19 cellular contexts compared by ENCODE assay signal in the genomic region with DNA sequence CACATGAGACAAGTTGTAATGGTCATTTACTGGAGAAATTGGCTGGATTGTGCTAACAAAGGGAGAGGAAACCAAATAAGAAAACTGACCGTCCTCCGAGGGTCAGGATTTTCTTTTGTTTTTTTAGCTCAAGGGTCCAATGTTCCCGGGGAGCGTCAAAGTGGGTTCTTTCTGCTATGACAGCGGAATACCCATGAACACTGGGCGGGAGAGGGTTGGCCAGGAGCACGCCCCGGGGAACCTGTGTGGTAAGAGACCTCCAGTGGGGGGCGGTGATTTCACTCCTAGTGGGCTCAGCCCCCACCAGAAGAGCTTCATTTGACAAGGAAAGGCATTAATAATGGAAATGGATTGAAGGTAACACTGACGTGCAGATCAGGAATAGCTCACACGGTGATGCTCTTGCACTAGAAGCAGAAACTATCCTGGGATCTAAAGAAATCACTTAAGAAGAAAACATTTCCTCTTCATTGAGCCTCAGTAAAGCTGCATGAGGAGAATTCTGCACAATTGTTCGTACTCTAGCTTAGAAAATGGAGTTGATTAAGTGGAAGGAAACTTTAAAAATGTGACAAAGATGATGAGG.
DNase-seq lines count a peak whose midpoint lies in the region; ATAC-seq and TF ChIP-seq lines count a peak whose summit lies in the region.
"Had no signal": no experiment of that assay in that cellular context is flagged by ENCODE, and none has a peak within 500 bp of the region (broad histone marks: within the 10 kb centered on the region; RNA-seq: fewer than 3 reads in every experiment).

No MANE protein-coding gene starts in this region.

- H3K79me2 ChIP-seq in GM23338 (replicated peaks; ENCODE audit: insufficient read depth): no peaks in the 10 kb centered on the region

- H3K4me1 ChIP-seq in GM23338 (ENCODE audit: insufficient read depth): peaks cover 15% of the 10 kb centered on the region
- H3K4me1 ChIP-seq in foreskin keratinocyte: no peaks in the 10 kb centered on the region

- no peaks in the 10 kb centered on the region for H3K27me3 Mint-ChIP-seq in GM23338 (ENCODE audit: insufficient read depth, low read depth, poor library complexity)
- H3K27me3 Mint-ChIP-seq: activated naive CD8-positive, alpha-beta T cell; B cell; stimulated activated naive CD8-positive, alpha-beta T cell treated with anti-CD3 and anti-CD28 coated beads, Interleukin-15, Interleukin-2, amounts not matched to agents 100 ng/mL and 50 ng/mL, for 24 hours had no signal

- no peaks in the 10 kb centered on the region for H3F3A ChIP-seq in GM23338 (replicated peaks; ENCODE audit: low read depth)

- H3K36me3 ChIP-seq in GM23338 (ENCODE audit: insufficient read depth): no peaks in the 10 kb centered on the region
- H3K36me3 ChIP-seq: heart right ventricle had no signal

- no peak overlapping the region for H3K27ac ChIP-seq in GM23338 (ENCODE audit: low read depth)
- no peak overlapping the region for H3K27ac ChIP-seq in foreskin keratinocyte
- H3K27ac ChIP-seq: heart right ventricle, SK-N-MC had no signal

- no peaks in the 10 kb centered on the region for H3K27me3 ChIP-seq in GM23338 (ENCODE audit: insufficient read depth)
- no peaks in the 10 kb centered on the region for H3K27me3 ChIP-seq in foreskin keratinocyte
- H3K27me3 ChIP-seq: heart right ventricle had no signal

- H4K20me1 ChIP-seq in GM23338 (replicated peaks; ENCODE audit: insufficient read depth): no peaks in the 10 kb centered on the region

- H3K9me2 ChIP-seq in GM23338 (ENCODE audit: insufficient read depth): no peaks in the 10 kb centered on the region

- no peak overlapping the region for H2AFZ ChIP-seq in GM23338

- no peaks in the 10 kb centered on the region for H3K36me3 Mint-ChIP-seq in GM23338 (ENCODE audit: low read depth)
- H3K36me3 Mint-ChIP-seq: activated naive CD8-positive, alpha-beta T cell had no signal

- H3K4me2 ChIP-seq in GM23338: no peak overlapping the region

- H3K9me3 Mint-ChIP-seq in GM23338: no peaks in the 10 kb centered on the region; the same call in 2 of the 3 replicates
- H3K9me3 Mint-ChIP-seq: stimulated activated naive CD8-positive, alpha-beta T cell treated with anti-CD3 and anti-CD28 coated beads, Interleukin-15, Interleukin-2, amounts not matched to agents 100 ng/mL and 50 ng/mL, for 24 hours had no signal

- H3K27ac Mint-ChIP-seq in GM23338: no peak overlapping the region
- H3K27ac Mint-ChIP-seq: activated naive CD8-positive, alpha-beta T cell; B cell; stimulated activated naive CD8-positive, alpha-beta T cell treated with anti-CD3 and anti-CD28 coated beads, Interleukin-15, Interleukin-2, amounts not matched to agents 100 ng/mL and 50 ng/mL, for 24 hours had no signal

- no peak overlapping the region for H3K4me3 Mint-ChIP-seq in GM23338
- H3K4me3 Mint-ChIP-seq: activated naive CD8-positive, alpha-beta T cell; B cell; stimulated activated naive CD8-positive, alpha-beta T cell treated with anti-CD3 and anti-CD28 coated beads, Interleukin-15, Interleukin-2, amounts not matched to agents 100 ng/mL and 50 ng/mL, for 24 hours had no signal

- ATAC-seq in GM23338 (no peak; the same call in 2 of the 3 replicates), foreskin keratinocyte (no peak), GM18502 (IDR thresholded peaks at IDR 0.05; ENCODE audit: poor library complexity, unreplicated experiment) (no peak)
- ATAC-seq: heart right ventricle had no signal

- H3K4me3 ChIP-seq in GM23338: no peak overlapping the region
- H3K4me3 ChIP-seq: heart right ventricle, SK-N-MC had no signal

- TF ChIP-seq CTCF in GM23338 (conservative IDR thresholded peaks at IDR 0.05; ENCODE audit: low read depth in 2 of 2) (peak; percentile 15 to 32; a peak in 1 of 4 replicates), foreskin keratinocyte (conservative IDR thresholded peaks at IDR 0.05) (peak; percentile 51)

- DNase-seq in GM23338 (ENCODE audit: low spot score) (peak; percentile 23), astrocyte of the hippocampus (ENCODE audit: low read depth, low spot score) (peak; percentile 31), foreskin keratinocyte (no peak), retina (peak; percentile 28), AG08395 (ENCODE audit: low spot score) (no peak), NCI-H774 (lab: John Stamatoyannopoulos, UW) (no peak), MV-4-11 (lab: John Stamatoyannopoulos, UW) (no peak)
- DNase-seq: activated CD4-positive, alpha-beta T cell treated with anti-CD3 and anti-CD28 coated beads, Interleukin-2, amount 50 U/mL, for 4 hours; activated T-cell treated with anti-CD3 and anti-CD28 coated beads, Interleukin-2, amount 50 U/mL, for 1 hour; cerebellar nuclear complex; DMS 273 treated with DMSO at 0.1 percent for 48 hours; heart right ventricle; kidney; NCI-H1694 treated with DMSO at 0.1 percent for 48 hours had no signal

- peaks cover 15% of the 10 kb centered on the region for H3K4me1 Mint-ChIP-seq in GM23338

TF ChIP-seq in GM23338, 12 proteins besides CTCF, POLR2A, EP300 and RAD21 (continues in another document):
- TF ChIP-seq NANOG (IDR thresholded peaks at IDR 0.05; ENCODE audit: borderline replicate concordance): no peak
- TF ChIP-seq, protein P1, sequence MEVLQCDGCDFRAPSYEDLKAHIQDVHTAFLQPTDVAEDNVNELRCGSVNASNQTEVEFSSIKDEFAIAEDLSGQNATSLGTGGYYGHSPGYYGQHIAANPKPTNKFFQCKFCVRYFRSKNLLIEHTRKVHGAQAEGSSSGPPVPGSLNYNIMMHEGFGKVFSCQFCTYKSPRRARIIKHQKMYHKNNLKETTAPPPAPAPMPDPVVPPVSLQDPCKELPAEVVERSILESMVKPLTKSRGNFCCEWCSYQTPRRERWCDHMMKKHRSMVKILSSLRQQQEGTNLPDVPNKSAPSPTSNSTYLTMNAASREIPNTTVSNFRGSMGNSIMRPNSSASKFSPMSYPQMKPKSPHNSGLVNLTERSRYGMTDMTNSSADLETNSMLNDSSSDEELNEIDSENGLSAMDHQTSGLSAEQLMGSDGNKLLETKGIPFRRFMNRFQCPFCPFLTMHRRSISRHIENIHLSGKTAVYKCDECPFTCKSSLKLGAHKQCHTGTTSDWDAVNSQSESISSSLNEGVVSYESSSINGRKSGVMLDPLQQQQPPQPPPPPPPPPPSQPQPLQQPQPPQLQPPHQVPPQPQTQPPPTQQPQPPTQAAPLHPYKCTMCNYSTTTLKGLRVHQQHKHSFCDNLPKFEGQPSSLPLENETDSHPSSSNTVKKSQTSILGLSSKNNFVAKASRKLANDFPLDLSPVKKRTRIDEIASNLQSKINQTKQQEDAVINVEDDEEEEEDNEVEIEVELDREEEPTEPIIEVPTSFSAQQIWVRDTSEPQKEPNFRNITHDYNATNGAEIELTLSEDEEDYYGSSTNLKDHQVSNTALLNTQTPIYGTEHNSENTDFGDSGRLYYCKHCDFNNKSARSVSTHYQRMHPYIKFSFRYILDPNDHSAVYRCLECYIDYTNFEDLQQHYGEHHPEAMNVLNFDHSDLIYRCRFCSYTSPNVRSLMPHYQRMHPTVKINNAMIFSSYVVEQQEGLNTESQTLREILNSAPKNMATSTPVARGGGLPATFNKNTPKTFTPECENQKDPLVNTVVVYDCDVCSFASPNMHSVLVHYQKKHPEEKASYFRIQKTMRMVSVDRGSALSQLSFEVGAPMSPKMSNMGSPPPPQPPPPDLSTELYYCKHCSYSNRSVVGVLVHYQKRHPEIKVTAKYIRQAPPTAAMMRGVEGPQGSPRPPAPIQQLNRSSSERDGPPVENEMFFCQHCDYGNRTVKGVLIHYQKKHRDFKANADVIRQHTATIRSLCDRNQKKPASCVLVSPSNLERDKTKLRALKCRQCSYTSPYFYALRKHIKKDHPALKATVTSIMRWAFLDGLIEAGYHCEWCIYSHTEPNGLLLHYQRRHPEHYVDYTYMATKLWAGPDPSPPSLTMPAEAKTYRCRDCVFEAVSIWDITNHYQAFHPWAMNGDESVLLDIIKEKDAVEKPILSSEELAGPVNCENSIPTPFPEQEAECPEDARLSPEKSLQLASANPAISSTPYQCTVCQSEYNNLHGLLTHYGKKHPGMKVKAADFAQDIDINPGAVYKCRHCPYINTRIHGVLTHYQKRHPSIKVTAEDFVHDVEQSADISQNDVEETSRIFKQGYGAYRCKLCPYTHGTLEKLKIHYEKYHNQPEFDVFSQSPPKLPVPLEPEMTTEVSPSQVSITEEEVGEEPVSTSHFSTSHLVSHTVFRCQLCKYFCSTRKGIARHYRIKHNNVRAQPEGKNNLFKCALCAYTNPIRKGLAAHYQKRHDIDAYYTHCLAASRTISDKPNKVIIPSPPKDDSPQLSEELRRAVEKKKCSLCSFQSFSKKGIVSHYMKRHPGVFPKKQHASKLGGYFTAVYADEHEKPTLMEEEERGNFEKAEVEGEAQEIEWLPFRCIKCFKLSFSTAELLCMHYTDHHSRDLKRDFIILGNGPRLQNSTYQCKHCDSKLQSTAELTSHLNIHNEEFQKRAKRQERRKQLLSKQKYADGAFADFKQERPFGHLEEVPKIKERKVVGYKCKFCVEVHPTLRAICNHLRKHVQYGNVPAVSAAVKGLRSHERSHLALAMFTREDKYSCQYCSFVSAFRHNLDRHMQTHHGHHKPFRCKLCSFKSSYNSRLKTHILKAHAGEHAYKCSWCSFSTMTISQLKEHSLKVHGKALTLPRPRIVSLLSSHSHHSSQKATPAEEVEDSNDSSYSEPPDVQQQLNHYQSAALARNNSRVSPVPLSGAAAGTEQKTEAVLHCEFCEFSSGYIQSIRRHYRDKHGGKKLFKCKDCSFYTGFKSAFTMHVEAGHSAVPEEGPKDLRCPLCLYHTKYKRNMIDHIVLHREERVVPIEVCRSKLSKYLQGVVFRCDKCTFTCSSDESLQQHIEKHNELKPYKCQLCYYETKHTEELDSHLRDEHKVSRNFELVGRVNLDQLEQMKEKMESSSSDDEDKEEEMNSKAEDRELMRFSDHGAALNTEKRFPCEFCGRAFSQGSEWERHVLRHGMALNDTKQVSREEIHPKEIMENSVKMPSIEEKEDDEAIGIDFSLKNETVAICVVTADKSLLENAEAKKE (CRISPR knock-in tag; IDR thresholded peaks at IDR 0.05): no peak
- no peak for TF ChIP-seq ZNF114 (CRISPR knock-in tag; IDR thresholded peaks at IDR 0.05)
- no peak for TF ChIP-seq JUNB (IDR thresholded peaks at IDR 0.05; ENCODE audit: unreplicated experiment)
- no peak for TF ChIP-seq EZH2 (IDR thresholded peaks at IDR 0.05; ENCODE audit: low read depth, unreplicated experiment)
- TF ChIP-seq ZNF331 (CRISPR knock-in tag; IDR thresholded peaks at IDR 0.05; ENCODE audit: low read depth): no peak
- no peak for TF ChIP-seq STAT1 (IDR thresholded peaks at IDR 0.05; ENCODE audit: unreplicated experiment)
- TF ChIP-seq EZH2phosphoT487 (IDR thresholded peaks at IDR 0.05; ENCODE audit: unreplicated experiment): no peak

Comparison
In these comparisons a context has a peak if more than half of its experiments do, and no peak if none do; other contexts are left out.
1. DNase-seq: peak in GM23338 (single experiment), astrocyte of the hippocampus (single experiment) and retina (single experiment); none in foreskin keratinocyte (0 of 2), AG08395 (single experiment), NCI-H774 (single experiment) and MV-4-11 (single experiment).